Comparison of ENCODE assay signal across 29 cellular contexts in genomic region chr17:8736362-8736761, GRCh38. TPM values are rescaled to one million over a fixed set of nuclear protein-coding genes. Genes with fewer than 3 reads are reported as not detected.
"Had no signal": no experiment of that assay in that cellular context is flagged by ENCODE, and none has a peak within 500 bp of the region (broad histone marks: within the 10 kb centered on the region; RNA-seq: fewer than 3 reads in every experiment).

No MANE protein-coding gene starts in this region.

- H3K4me3 ChIP-seq: MG63, Peyer's patch had no signal

- FAIRE-seq: TTC549 had no signal

- H3K27me3 ChIP-seq: MG63, Peyer's patch had no signal

- H3K27ac ChIP-seq: Peyer's patch had no signal

- H3K9me3 ChIP-seq: MG63, Peyer's patch had no signal

- DNase-seq: activated CD4-positive, alpha-beta T cell treated with anti-CD3 and anti-CD28 coated beads, Interleukin-2, amount 10 ng/mL, durations not matched to agents 24 days and 14 days; activated CD4-positive, alpha-beta T cell treated with anti-CD3 and anti-CD28 coated beads, Interleukin-2, amount 50 U/mL, for 4 hours; activated CD8-positive, alpha-beta T cell treated with anti-CD3 and anti-CD28 coated beads for 36 hours; activated effector memory CD4-positive, alpha-beta T cell treated with anti-CD3 and anti-CD28 coated beads, Interleukin-2, amount 50 U/mL, for 16 hours; activated naive CD4-positive, alpha-beta T cell; activated naive CD4-positive, alpha-beta T cell treated with anti-CD3 and anti-CD28 coated beads, Interleukin-2, amount 50 U/mL, for 16 hours; activated naive CD8-positive, alpha-beta T cell treated with anti-CD3 and anti-CD28 coated beads for 36 hours; activated T-cell treated with anti-CD3 and anti-CD28 coated beads, Interleukin-2, amount 50 U/mL, for 1 hour; activated T-cell treated with anti-CD3 and anti-CD28 coated beads, Interleukin-2, amount 50 U/mL, for 72 hours; amniotic stem cell; aorta; caudate nucleus; Kasumi-1; KG1; MG63; NCI-H1048; NCI-H1436 treated with DMSO at 0.1 percent for 48 hours; NCI-H1694 treated with DMSO at 0.1 percent for 48 hours; NCI-H2029; NCI-H345; NCI-H524 treated with DMSO at 0.1 percent for 48 hours; PC-3; Peyer's patch; RPMI8226; SW 1271 had no signal

- H3K36me3 ChIP-seq: MG63, Peyer's patch had no signal

- ATAC-seq: activated CD8-positive, alpha-beta T cell treated with anti-CD3 and anti-CD28 coated beads for 36 hours; activated T-cell treated with anti-CD3 and anti-CD28 coated beads, Interleukin-2, amount 50 U/mL, for 72 hours; activated T-helper 17 cell treated with anti-CD3 and anti-CD28 coated beads, Interleukin-2, amount 50 U/mL, for 72 hours; PC-3 had no signal

- H3K4me1 ChIP-seq: Peyer's patch had no signal

RNA-seq across cellular contexts. Expression of gene CCDC42, which starts 8.3 kb away (rescaled TPM):
- total RNA-seq: NCI-H460, PC-3, Peyer's patch had no signal

RNA-seq across cellular contexts. Expression of gene SPDYE4, which starts 22.0 kb away (rescaled TPM):
- total RNA-seq: activated CD4-positive, alpha-beta T cell treated with anti-CD3 and anti-CD28 coated beads, Interleukin-2, amount 10 ng/mL, durations not matched to agents 24 days and 14 days; activated CD8-positive, alpha-beta memory T cell treated with anti-CD3 and anti-CD28 coated beads for 36 hours; activated CD8-positive, alpha-beta T cell treated with anti-CD3 and anti-CD28 coated beads for 36 hours; activated naive CD8-positive, alpha-beta T cell treated with anti-CD3 and anti-CD28 coated beads for 36 hours; activated T-cell treated with anti-CD3 and anti-CD28 coated beads, Interleukin-2, amount 50 U/mL, for 72 hours; activated T-helper 17 cell treated with anti-CD3 and anti-CD28 coated beads, Interleukin-2, amount 50 U/mL, for 72 hours; aorta; NCI-H460; PC-3; Peyer's patch had no signal
- polyA plus RNA-seq: aorta had no signal
